ENCODE assay signal across 36 cellular contexts in the genomic region with DNA sequence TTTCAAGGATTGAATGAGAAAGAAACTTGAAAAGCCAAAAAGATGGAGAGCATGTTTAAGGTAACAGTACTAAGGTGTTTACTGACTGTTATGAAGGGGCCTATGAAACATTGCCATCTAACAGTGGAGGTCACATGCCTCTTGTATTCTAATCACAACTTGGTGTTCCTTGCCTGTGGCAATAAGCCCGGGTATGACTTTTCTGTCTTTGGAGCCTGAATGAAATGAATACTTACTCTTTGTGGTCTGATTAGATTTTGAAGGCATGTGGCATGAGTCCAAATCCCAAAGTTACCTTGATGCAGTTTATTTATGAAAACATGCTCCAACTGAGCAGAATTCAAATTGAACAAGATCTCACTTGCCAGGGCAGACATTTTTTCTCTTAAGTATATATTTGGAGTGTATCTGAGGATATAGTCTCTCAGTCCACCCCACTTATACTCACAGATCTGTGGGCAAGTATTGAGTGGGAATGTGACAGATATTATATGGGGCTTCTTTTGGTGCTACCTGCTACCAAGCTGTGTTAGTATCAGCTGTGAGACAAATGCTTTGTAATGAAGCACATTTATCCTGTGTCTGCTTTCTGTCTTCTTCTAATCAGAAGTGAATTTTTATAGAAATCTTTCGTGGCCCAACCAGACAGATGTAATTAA.
DNase-seq lines count a peak whose midpoint lies in the region; ATAC-seq and TF ChIP-seq lines count a peak whose summit lies in the region.
"Had no signal": no experiment of that assay in that cellular context is flagged by ENCODE, and none has a peak within 500 bp of the region (broad histone marks: within the 10 kb centered on the region; RNA-seq: fewer than 3 reads in every experiment).

No MANE protein-coding gene starts in this region.

- peaks cover 79% of the 10 kb centered on the region for H3K36me3 Mint-ChIP-seq in CD4-positive, alpha-beta T cell (ENCODE audit: low read depth)

- peak; percentile 93 for ATAC-seq in Right ventricle myocardium superior (ENCODE audit: poor library complexity)
- peak; percentile 93 for ATAC-seq in left ventricle myocardium superior
- no peak for ATAC-seq in GM21529 (IDR thresholded peaks at IDR 0.05; ENCODE audit: unreplicated experiment)
- no peak for ATAC-seq in CD4-positive, alpha-beta T cell (ENCODE audit: poor library complexity)
- ATAC-seq: activated CD4-positive, alpha-beta T cell treated with anti-CD3 and anti-CD28 coated beads for 36 hours; activated CD8-positive, alpha-beta T cell treated with anti-CD3 and anti-CD28 coated beads, Interleukin-2, amount 10 ng/mL, durations not matched to agents 7 days and 5 days; activated T-helper 17 cell treated with anti-CD3 and anti-CD28 coated beads, Interleukin-2, amount 50 U/mL, for 72 hours; CD8-positive, alpha-beta T cell; gastroesophageal sphincter; K562; left lobe of liver had no signal

- H3K9me3 ChIP-seq in CD4-positive, alpha-beta T cell (ENCODE audit: control insufficient read depth, low read length) = no peaks in the 10 kb centered on the region
- H3K9me3 ChIP-seq: HAP-1, MG63, thyroid gland, vagina had no signal

- H3K27me3 Mint-ChIP-seq in CD4-positive, alpha-beta T cell = no peaks in the 10 kb centered on the region
- H3K27me3 Mint-ChIP-seq: activated CD4-positive, alpha-beta T cell treated with anti-CD3 and anti-CD28 coated beads for 36 hours; activated T-helper 17 cell treated with anti-CD3 and anti-CD28 coated beads, Interleukin-2, amount 50 U/mL, for 72 hours had no signal

- CTCF ChIA-PET in CD4-positive, alpha-beta T cell (lab: Charles Lee) = no interaction called here

- H3K27ac ChIP-seq in CD4-positive, alpha-beta T cell (ENCODE audit: low read depth, low read length) = no peak overlapping the region
- H3K27ac ChIP-seq: cardiac muscle cell, esophagus squamous epithelium, gastroesophageal sphincter, neural progenitor cell, parathyroid adenoma, PC-9, sigmoid colon, vagina had no signal

- H3K4me3 Mint-ChIP-seq in CD4-positive, alpha-beta T cell = no peak overlapping the region
- H3K4me3 Mint-ChIP-seq: activated CD4-positive, alpha-beta T cell treated with anti-CD3 and anti-CD28 coated beads for 36 hours; activated CD8-positive, alpha-beta T cell treated with anti-CD3 and anti-CD28 coated beads, Interleukin-2, amount 10 ng/mL, durations not matched to agents 7 days and 5 days; activated T-helper 17 cell treated with anti-CD3 and anti-CD28 coated beads, Interleukin-2, amount 50 U/mL, for 72 hours; CD8-positive, alpha-beta T cell; immature natural killer cell; neural progenitor cell; T-helper 2 cell treated with Interferon-gamma antibody and Interleukin-4, amounts not matched to agents 5 μg/mL and 100 μg/mL, for 36 hours had no signal

- no peaks in the 10 kb centered on the region for H3K4me1 Mint-ChIP-seq in CD4-positive, alpha-beta T cell (ENCODE audit: low read depth)
- H3K4me1 Mint-ChIP-seq: activated CD4-positive, alpha-beta T cell treated with anti-CD3 and anti-CD28 coated beads for 36 hours; activated T-helper 17 cell treated with anti-CD3 and anti-CD28 coated beads, Interleukin-2, amount 50 U/mL, for 72 hours; immature natural killer cell had no signal

- no peaks in the 10 kb centered on the region for H3K27me3 ChIP-seq in CD4-positive, alpha-beta T cell (ENCODE audit: control insufficient read depth, insufficient read depth, low read length)
- H3K27me3 ChIP-seq: cardiac muscle cell, esophagus squamous epithelium, gastroesophageal sphincter, MG63, neural progenitor cell, sigmoid colon, thyroid gland, vagina had no signal

- no peak overlapping the region for H3K27ac Mint-ChIP-seq in CD4-positive, alpha-beta T cell
- H3K27ac Mint-ChIP-seq: activated CD4-positive, alpha-beta T cell treated with anti-CD3 and anti-CD28 coated beads for 36 hours; activated CD8-positive, alpha-beta T cell treated with anti-CD3 and anti-CD28 coated beads, Interleukin-2, amount 10 ng/mL, durations not matched to agents 7 days and 5 days; activated T-helper 17 cell treated with anti-CD3 and anti-CD28 coated beads, Interleukin-2, amount 50 U/mL, for 72 hours; CD8-positive, alpha-beta T cell; neural progenitor cell; T-helper 2 cell treated with Interferon-gamma antibody and Interleukin-4, amounts not matched to agents 5 μg/mL and 100 μg/mL, for 36 hours had no signal

- H3K9me3 Mint-ChIP-seq in CD4-positive, alpha-beta T cell = peaks cover 5% of the 10 kb centered on the region
- H3K9me3 Mint-ChIP-seq: activated T-helper 17 cell treated with anti-CD3 and anti-CD28 coated beads, Interleukin-2, amount 50 U/mL, for 72 hours; CD8-positive, alpha-beta T cell; immature natural killer cell had no signal

- DNase-seq in Right ventricle myocardium superior = no peak
- no peak for DNase-seq in cardiac septum (ENCODE audit: low spot score)
- peak; percentile 1 for DNase-seq in cerebellar cortex (ENCODE audit: low spot score)
- no peak for DNase-seq in left ventricle myocardium superior
- no peak for DNase-seq in SKM-1 treated with dmso at 0.1 percent for 144 hours (lab: John Stamatoyannopoulos, UW; ENCODE audit: unreplicated experiment)
- DNase-seq in pons (ENCODE audit: low spot score) = no peak
- no peak for DNase-seq in CD4-positive, alpha-beta T cell
- DNase-seq: activated CD4-positive, alpha-beta T cell treated with anti-CD3 and anti-CD28 coated beads for 36 hours; activated CD8-positive, alpha-beta T cell treated with anti-CD3 and anti-CD28 coated beads, Interleukin-2, amount 10 ng/mL, durations not matched to agents 7 days and 5 days; activated naive CD4-positive, alpha-beta T cell treated with anti-CD3 and anti-CD28 coated beads, Interleukin-2, amount 50 U/mL, for 16 hours; amniotic stem cell; CD8-positive, alpha-beta T cell; DMS153; esophagus squamous epithelium; immature natural killer cell; mesendoderm; MG63; NCI-H1105 treated with DMSO at 0.1 percent for 48 hours; NCI-H2029 treated with DMSO at 0.1 percent for 48 hours; NCI-H2227 treated with DMSO at 0.1 percent for 48 hours; NCI-H69; PC-9; sigmoid colon; stimulated activated CD4-positive, alpha-beta T cell treated with anti-CD3 and anti-CD28 coated beads, Interleukin-4, amount 100 ng/mL, for 24 hours; thyroid gland had no signal

- TF ChIP-seq CTCF in CD4-positive, alpha-beta T cell (IDR thresholded peaks at IDR 0.05) = no peak

- POLR2A ChIA-PET in CD4-positive, alpha-beta T cell (lab: Charles Lee) = interaction anchor here (0.7 kb wide), 1 partner anchor 317 kb away, joined by 3 read pairs; no protein-coding TSS in a partner anchor

- intact Hi-C loops in Right ventricle myocardium superior (cut with DNase I) = no loop called here
- intact Hi-C loops in cardiac septum (cut with DNase I) = no loop called here
- intact Hi-C loops in left ventricle myocardium superior (cut with micrococcal nuclease) = no loop called here
- intact Hi-C loops in CD4-positive, alpha-beta T cell (cut with DNase I, micrococcal nuclease) = no loop called here

Comparison
In these comparisons a context has a peak if more than half of its experiments do, and no peak if none do; other contexts are left out.
1. ATAC-seq: peak in Right ventricle myocardium superior (single experiment) and left ventricle myocardium superior (single experiment); none in GM21529 (single experiment) and CD4-positive, alpha-beta T cell (single experiment).